Comparison of ENCODE assay signal across 11 cellular contexts in genomic region chr13:79492313-79492798, GRCh38. TPM values are rescaled to one million over a fixed set of nuclear protein-coding genes. Genes with fewer than 3 reads are reported as not detected.
A peak's percentile ranks its signal among the peaks of the same experiment; 100 is the strongest.
DNase-seq lines count a peak whose midpoint lies in the region; ATAC-seq and TF ChIP-seq lines count a peak whose summit lies in the region.
"Had no signal": no experiment of that assay in that cellular context is flagged by ENCODE, and none has a peak within 500 bp of the region (broad histone marks: within the 10 kb centered on the region; RNA-seq: fewer than 3 reads in every experiment).

No MANE protein-coding gene starts in this region.

- peaks cover 23% of the 10 kb centered on the region for H3K4me1 ChIP-seq in PC-3 (ENCODE audit: insufficient read depth, low read length)

- H3K36me3 ChIP-seq in PC-3 (ENCODE audit: low read depth, low read length) (no peaks in the 10 kb centered on the region; the same call in 1 of the 2 replicates), brain microvascular endothelial cell (replicated peaks) (no peaks in the 10 kb centered on the region)
- H3K36me3 ChIP-seq: prostate gland, stomach had no signal

- H3F3A ChIP-seq in PC-3 (ENCODE audit: low read length, unreplicated experiment), result no peaks in the 10 kb centered on the region

- peak overlapping the region in 2 of 10 donors; percentile 16 to 27 for H3K27ac Mint-ChIP-seq in naive thymus-derived CD8-positive, alpha-beta T cell

- no peak overlapping the region for H3K4me3 ChIP-seq in PC-3 (ENCODE audit: low read length)
- H3K4me3 ChIP-seq in brain microvascular endothelial cell (ENCODE audit: low read depth, low read length), result no peak overlapping the region
- H3K4me3 ChIP-seq: prostate gland, stomach had no signal

- no TSS peak for BruUV-seq in PC-3 (replicated peaks; lab: Mats Ljungman, UMichigan)

- no peak for ATAC-seq in PC-3
- ATAC-seq in omental fat pad (ENCODE audit: low FRiP score), result peak; percentile 66
- ATAC-seq in GM18505 (IDR thresholded peaks at IDR 0.05; ENCODE audit: unreplicated experiment), result no peak
- no peak for ATAC-seq in naive thymus-derived CD8-positive, alpha-beta T cell

- H3K4me2 ChIP-seq in PC-3 (ENCODE audit: low read length), result peak overlapping the region; percentile 63

- H2AFZ ChIP-seq in PC-3 (ENCODE audit: low read length), result no peak overlapping the region

- intact Hi-C loops in PC-3 (cut with micrococcal nuclease), result no loop called here

- no peaks in the 10 kb centered on the region for H3K27me3 ChIP-seq in PC-3 (ENCODE audit: low read length)
- H3K27me3 ChIP-seq in brain microvascular endothelial cell (replicated peaks), result no peaks in the 10 kb centered on the region
- H3K27me3 ChIP-seq: stomach had no signal

- peak overlapping the region in 2 of 10 donors; percentile 6 for H3K4me3 Mint-ChIP-seq in naive thymus-derived CD8-positive, alpha-beta T cell

- no peak overlapping the region for H3K9ac ChIP-seq in PC-3 (ENCODE audit: low read length)

- CTCF ChIA-PET in PC-3 (lab: Charles Lee), result interaction anchor here (1.5 kb wide), 1 partner anchor 68 kb away, joined by 4 read pairs; no protein-coding TSS in a partner anchor

- DNase-seq in ELF-1 (ENCODE audit: low read depth, low spot score), result peak; percentile 32
- DNase-seq in PC-3, result no peak
- DNase-seq in brain microvascular endothelial cell, result peak; percentile 46
- DNase-seq in omental fat pad (ENCODE audit: low spot score), result no peak
- DNase-seq in SKM-1 (lab: John Stamatoyannopoulos, UW; ENCODE audit: unreplicated experiment), result no peak
- DNase-seq in central memory CD4-positive, alpha-beta T cell, result no peak
- no peak for DNase-seq in naive thymus-derived CD8-positive, alpha-beta T cell
- DNase-seq: aorta, stomach had no signal

- peaks cover 0 to 3% (median 0%) of the 10 kb centered on the region in 5 donors for H3K27me3 Mint-ChIP-seq in naive thymus-derived CD8-positive, alpha-beta T cell

- in situ Hi-C loops in brain microvascular endothelial cell (cut with HindIII; ENCODE audit: low pct_ligation_motif_present, low sequenced_read_pairs), result no loop called here

- H3K27ac ChIP-seq in PC-3 (ENCODE audit: low read length) (0 out of 2 replicates have a peak overlapping the region, but pooled peaks have one; percentile 40), brain microvascular endothelial cell (peak overlapping the region; percentile 66)

- no peak for TF ChIP-seq POLR2A in GM18505 (IDR thresholded peaks at IDR 0.05; ENCODE audit: borderline replicate concordance, extremely low read depth, insufficient read depth, insufficient read length)

- H4K20me1 ChIP-seq in PC-3 (ENCODE audit: low read length), result 0 out of 2 replicates have a peak, but pooled peaks cover 7% of the 10 kb centered on the region

- H3K9me2 ChIP-seq in PC-3 (replicated peaks; ENCODE audit: low read length), result no peaks in the 10 kb centered on the region

- H3K79me2 ChIP-seq in PC-3 (ENCODE audit: low read length), result peaks cover 98% of the 10 kb centered on the region

- TF ChIP-seq CTCF in PC-3 (conservative IDR thresholded peaks at IDR 0.05; ENCODE audit: low read depth, low read length) (no peak), brain microvascular endothelial cell (IDR thresholded peaks at IDR 0.05; ENCODE audit: low read depth, low read length, missing control alignments) (no peak), omental fat pad (IDR thresholded peaks at IDR 0.05) (no peak)

- peaks cover 0 to 7% (median 0%) of the 10 kb centered on the region in 3 donors for H3K36me3 Mint-ChIP-seq in naive thymus-derived CD8-positive, alpha-beta T cell

- H3K9me3 ChIP-seq in PC-3 (ENCODE audit: low read length), result no peaks in the 10 kb centered on the region
- H3K9me3 ChIP-seq: prostate gland, stomach had no signal

- POLR2A ChIA-PET in PC-3 (lab: Charles Lee; ENCODE audit: unreplicated experiment), result interaction anchor here (0.6 kb wide), 1 partner anchor 11 kb away, joined by 5 read pairs; the partner anchor contains the start of gene NDFIP2
- POLR2A ChIA-PET in naive thymus-derived CD8-positive, alpha-beta T cell (lab: Charles Lee), result interaction anchor here (0.6 kb wide), 1 partner anchor 148 kb away, joined by 3 read pairs; no protein-coding TSS in a partner anchor

- peaks cover 9 to 30% (median 20%) of the 10 kb centered on the region in 4 donors for H3K4me1 Mint-ChIP-seq in naive thymus-derived CD8-positive, alpha-beta T cell

- no peaks in the 10 kb centered on the region for H3K9me3 Mint-ChIP-seq in naive thymus-derived CD8-positive, alpha-beta T cell

RNA-seq across cellular contexts. Expression of gene NDFIP2, which starts 11.4 kb away (rescaled TPM):
- total RNA-seq in PC-3 (2014; rRNA removed), result 17.9 and 19.5 TPM in 2 replicates
- 10 to 100 TPM; 16.8 to 26.7 (median 20.6) TPM for total RNA-seq in omental fat pad
- total RNA-seq in naive thymus-derived CD8-positive, alpha-beta T cell, result 1 to 10 TPM in 1 of 2 experiments, under 1 TPM in 1; 0.78 to 1.9 TPM
- 1 to 10 TPM in 2 of 3 donors, under 1 TPM in 1; 0.57 to 3.1 (median 2.3) TPM for polyA plus RNA-seq in naive thymus-derived CD8-positive, alpha-beta T cell

Comparison
In these comparisons a context has a peak if more than half of its experiments do, and no peak if none do; other contexts are left out.
1. DNase-seq: peak in ELF-1 (single experiment) and brain microvascular endothelial cell (single experiment); none in PC-3 (single experiment), omental fat pad (single experiment), SKM-1 (single experiment), central memory CD4-positive, alpha-beta T cell (single experiment) and naive thymus-derived CD8-positive, alpha-beta T cell (0 of 10).